Comparison of ENCODE assay signal across 9 cellular contexts in genomic region chr1:59292557-59292956, GRCh38. TPM values are rescaled to one million over a fixed set of nuclear protein-coding genes. Genes with fewer than 3 reads are reported as not detected.
A peak's percentile ranks its signal among the peaks of the same experiment; 100 is the strongest.
DNase-seq lines count a peak whose midpoint lies in the region; ATAC-seq and TF ChIP-seq lines count a peak whose summit lies in the region.
"Had no signal": no experiment of that assay in that cellular context is flagged by ENCODE, and none has a peak within 500 bp of the region (broad histone marks: within the 10 kb centered on the region; RNA-seq: fewer than 3 reads in every experiment).

No MANE protein-coding gene starts in this region.

- H3K4me3 Mint-ChIP-seq in glutamatergic neuron (ENCODE audit: unreplicated experiment): no peak overlapping the region

- H3K36me3 ChIP-seq in GM06990 (ENCODE audit: control insufficient read depth, insufficient read depth, low read length) (no peaks in the 10 kb centered on the region), mucosa of rectum (ENCODE audit: control insufficient read depth in 2 of 2, insufficient read depth in 2 of 2, low read length in 2 of 2) (no peaks in the 10 kb centered on the region)

- peaks cover 0 to 10% of the 10 kb centered on the region in 2 donors for H3K4me1 ChIP-seq in mucosa of rectum (ENCODE audit: control insufficient read depth in 2 of 2, insufficient read depth in 2 of 2, low read length in 2 of 2)

- H3K9me3 ChIP-seq in mucosa of rectum (ENCODE audit: control insufficient read depth in 2 of 2, low read length in 2 of 2): no peaks in the 10 kb centered on the region

- H3K27ac Mint-ChIP-seq in glutamatergic neuron (ENCODE audit: unreplicated experiment): no peak overlapping the region

- H3K9me3 Mint-ChIP-seq in glutamatergic neuron (ENCODE audit: unreplicated experiment): peaks cover 5% of the 10 kb centered on the region

- no peaks in the 10 kb centered on the region for H3K27me3 Mint-ChIP-seq in glutamatergic neuron (ENCODE audit: unreplicated experiment)

- peaks cover 2% of the 10 kb centered on the region for H3K4me1 Mint-ChIP-seq in glutamatergic neuron (ENCODE audit: low read depth, unreplicated experiment)

- ATAC-seq in HG03025 (IDR thresholded peaks at IDR 0.05; ENCODE audit: low FRiP score, unreplicated experiment): no peak

- H3K36me3 Mint-ChIP-seq in glutamatergic neuron (ENCODE audit: unreplicated experiment): no peaks in the 10 kb centered on the region

- no peak overlapping the region for H3K9ac ChIP-seq in mucosa of rectum (ENCODE audit: low read depth in 1 of 2, low read length in 2 of 2)

- no peaks in the 10 kb centered on the region for H3K27me3 ChIP-seq in GM06990 (replicated peaks; ENCODE audit: control insufficient read depth, insufficient read depth, low read length)
- H3K27me3 ChIP-seq in mucosa of rectum (ENCODE audit: control insufficient read depth in 2 of 2, insufficient read depth in 2 of 2, low read length in 2 of 2): no peaks in the 10 kb centered on the region
- H3K27me3 ChIP-seq: dorsolateral prefrontal cortex had no signal

- DNase-seq in GM06990 (ENCODE audit: extremely low read depth, insufficient read length): peak; percentile 28
- DNase-seq in KBM-7: peak; percentile 85
- DNase-seq in choroid plexus epithelial cell (ENCODE audit: low read depth): peak; percentile 95
- no peak for DNase-seq in stimulated activated naive CD4-positive, alpha-beta T cell treated with Interleukin-2 at 50 U/mL for 16 hours (lab: John Stamatoyannopoulos, UW)
- DNase-seq in glutamatergic neuron: no peak
- no peak for DNase-seq in iPS-NIHi7 (ENCODE audit: extremely low spot score)

- H3K4me3 ChIP-seq in GM06990 (replicated peaks; ENCODE audit: low read depth, low read length) (no peak overlapping the region), choroid plexus epithelial cell (ENCODE audit: low read depth, low read length) (no peak overlapping the region), mucosa of rectum (ENCODE audit: low read length in 2 of 2) (no peak overlapping the region)
- H3K4me3 ChIP-seq: dorsolateral prefrontal cortex had no signal

- no peak for TF ChIP-seq CTCF in GM06990 (IDR thresholded peaks at IDR 0.05; ENCODE audit: insufficient read depth, low read length, poor library complexity, severe bottlenecking)
- peak; percentile 1 for TF ChIP-seq CTCF in choroid plexus epithelial cell (conservative IDR thresholded peaks at IDR 0.05; ENCODE audit: low read depth, low read length)
- no peak for TF ChIP-seq CTCF in glutamatergic neuron (IDR thresholded peaks at IDR 0.05; ENCODE audit: partially characterized antibody, unreplicated experiment)

- in situ Hi-C loops in KBM-7 (cut with MboI; ENCODE audit: low pct_unique_long_range_greater_than_20kb, low sequenced_read_pairs): no loop called here

- peak overlapping the region; percentile 0 to 24 for H3K27ac ChIP-seq in mucosa of rectum (ENCODE audit: low read depth in 2 of 2, low read length in 2 of 2)

RNA-seq across cellular contexts. Expression of gene FGGY, which starts 4.3 kb away (rescaled TPM):
- total RNA-seq in glutamatergic neuron (ENCODE audit: unreplicated experiment): 11.6 TPM

Comparison
In these comparisons a context has a peak if more than half of its experiments do, and no peak if none do; other contexts are left out.
1. DNase-seq: peak in GM06990 (single experiment), KBM-7 (single experiment) and choroid plexus epithelial cell (single experiment); none in stimulated activated naive CD4-positive, alpha-beta T cell treated with Interleukin-2 at 50 U/mL for 16 hours (single experiment), glutamatergic neuron (single experiment) and iPS-NIHi7 (single experiment).